Comparison of ENCODE assay signal across 11 cellular contexts in the genomic region with DNA sequence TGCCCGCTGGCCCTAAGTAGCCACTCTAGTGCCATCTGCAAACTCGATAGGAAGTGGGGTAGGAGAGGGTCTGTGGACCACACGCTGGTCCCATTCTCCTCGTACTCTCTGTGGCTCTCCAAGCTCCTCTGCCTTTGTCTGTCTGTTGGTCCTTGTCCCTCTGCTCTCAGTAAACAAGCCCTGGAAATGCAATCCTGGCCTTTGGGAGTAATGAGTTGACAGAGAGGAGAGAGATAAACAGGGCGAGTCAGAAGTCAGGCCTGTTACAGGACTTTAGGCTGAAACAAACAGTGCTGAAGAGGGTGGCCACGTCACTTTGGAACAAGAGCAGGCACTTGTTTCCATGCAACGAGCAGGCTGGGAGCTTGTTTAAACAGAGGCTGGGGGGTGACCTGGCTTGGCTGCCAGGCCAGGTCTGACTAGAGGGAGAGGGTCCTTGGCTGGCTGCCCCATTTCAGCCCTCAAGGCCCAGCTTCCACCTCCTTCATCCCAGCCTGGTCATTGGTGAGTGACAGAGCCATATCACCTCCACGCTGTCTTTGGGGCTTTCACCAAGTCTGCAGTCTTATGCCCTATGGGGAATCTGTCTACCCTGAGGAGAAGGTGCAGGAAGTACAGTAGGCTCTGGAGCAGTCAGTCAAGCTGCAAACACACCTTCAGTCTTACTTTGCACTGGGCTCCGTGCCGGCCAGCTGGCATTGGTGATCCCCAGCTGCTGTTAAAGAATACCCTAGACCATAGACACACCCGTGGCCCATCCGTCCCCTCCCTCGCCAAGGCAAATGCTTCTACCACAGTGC. TPM values are rescaled to one million over a fixed set of nuclear protein-coding genes. Genes with fewer than 3 reads are reported as not detected.
DNase-seq lines count a peak whose midpoint lies in the region; ATAC-seq, FAIRE-seq and TF ChIP-seq lines count a peak whose summit lies in the region.
"Had no signal": no experiment of that assay in that cellular context is flagged by ENCODE, and none has a peak within 500 bp of the region (broad histone marks: within the 10 kb centered on the region; RNA-seq: fewer than 3 reads in every experiment).

No MANE protein-coding gene starts in this region.

- no peaks in the 10 kb centered on the region for H3K27me3 ChIP-seq in H1 (replicated peaks in 1 of 4; ENCODE audit: control insufficient read depth in 3 of 4, extremely low read depth in 1 of 4, insufficient read depth in 3 of 4, low read length in 3 of 4)
- no peaks in the 10 kb centered on the region for H3K27me3 ChIP-seq in ascending aorta

- peaks cover 25% of the 10 kb centered on the region; the same call in 2 of the 3 replicates for H3K4me1 ChIP-seq in A549
- H3K4me1 ChIP-seq in H1 (replicated peaks in 1 of 4; ENCODE audit: control insufficient read depth in 3 of 4, insufficient read depth in 4 of 4, low read length in 3 of 4) = peaks cover 22 to 42% (median 33%) of the 10 kb centered on the region in 4 experiments
- H3K4me1 ChIP-seq in ascending aorta = peaks cover 0 to 2% of the 10 kb centered on the region in 2 donors

- peak overlapping the region; percentile 81; the same call in 1 of the 2 replicates for H2BK12ac ChIP-seq in H1 (ENCODE audit: low read depth, low read length)

- H3K9me3 Mint-ChIP-seq in mesothelial cell of epicardium = no peaks in the 10 kb centered on the region
- H3K9me3 Mint-ChIP-seq: naive B cell had no signal

- peak overlapping the region in 1 of 2 experiments; percentile 42; a peak in 2 of 6 replicates for H3K27ac ChIP-seq in A549
- H3K27ac ChIP-seq in H1 (ENCODE audit: low read depth, low read length) = no peak overlapping the region
- H3K27ac ChIP-seq in ascending aorta = no peak overlapping the region

- peak overlapping the region; percentile 64; the same call in 1 of the 2 replicates for H3K18ac ChIP-seq in H1 (ENCODE audit: extremely low read depth, low read length)

- no peaks in the 10 kb centered on the region for H4K20me1 ChIP-seq in H1 (replicated peaks in 1 of 2; ENCODE audit: control insufficient read depth in 1 of 2, insufficient read depth in 2 of 2, low read length in 2 of 2)

- H3K23me2 ChIP-seq in H1 (ENCODE audit: low read depth, low read length) = peaks cover 3% of the 10 kb centered on the region; the same call in 1 of the 2 replicates

- peak overlapping the region; percentile 51; the same call in 1 of the 2 replicates for H2BK20ac ChIP-seq in H1 (ENCODE audit: low read length)

- H4K5ac ChIP-seq in H1 (ENCODE audit: insufficient read length, low read depth, low read length) = no peak overlapping the region

- peak overlapping the region; percentile 99; the same call in 1 of the 2 replicates for H2BK15ac ChIP-seq in H1 (ENCODE audit: low read length)

- peak overlapping the region; percentile 54 for H3K27ac Mint-ChIP-seq in mesothelial cell of epicardium

- FAIRE-seq in A549 (lab: Jason Lieb, UNC) = no peak
- FAIRE-seq in H1 (lab: Jason Lieb, UNC) = no peak
- FAIRE-seq: astrocyte had no signal

- no peak overlapping the region for H3K9ac ChIP-seq in H1 (replicated peaks in 1 of 4; ENCODE audit: extremely low read depth in 1 of 4, low read depth in 3 of 4, low read length in 3 of 4)

- H4K8ac ChIP-seq in H1 (ENCODE audit: extremely low read depth, insufficient read depth, low read length) = no peak overlapping the region

- H3K36me3 ChIP-seq in H1 (ENCODE audit: control insufficient read depth in 2 of 4, insufficient read depth in 4 of 4, low read length in 3 of 4) = peaks cover 0 to 5% (median 0%) of the 10 kb centered on the region in 4 experiments; a peak in 2 of 8 replicates
- H3K36me3 ChIP-seq in ascending aorta = peaks cover 16 to 26% of the 10 kb centered on the region in 2 donors

- intact Hi-C loops in ascending aorta (cut with DNase I) = no loop called here

- H2AFZ ChIP-seq in H1 (ENCODE audit: low read length) = no peak overlapping the region

- H3K79me1 ChIP-seq in H1 (ENCODE audit: low read depth, low read length) = no peaks in the 10 kb centered on the region

- H3K23ac ChIP-seq in H1 (ENCODE audit: insufficient read length) = no peak overlapping the region

- H3K4me2 ChIP-seq in A549 (peak overlapping the region; percentile 15; the same call in 1 of the 3 replicates), H1 (ENCODE audit: insufficient read depth in 1 of 2, low read depth in 2 of 2, low read length in 2 of 2) (peak overlapping the region in 1 of 2 experiments; percentile 49; a peak in 2 of 4 replicates)

- WGBS in A549 (ENCODE audit: missing lambda C conversion rate) = 67% methylated on average over 13 of the region's 13 CpGs
- WGBS in H1 (ENCODE audit: extremely low coverage in 1 of 2, insufficient coverage in 1 of 2, insufficient read length in 1 of 2, insufficient replicate concordance in 2 of 2, low coverage in 1 of 2, low lambda C conversion rate in 2 of 2, missing lambda C conversion rate in 1 of 2), 2 experiments = 82% methylated on average over 13 of the region's 13 CpGs; no CpG with 5 or more reads in 1 of the 2 experiments

- peak overlapping the region; percentile 85; the same call in 1 of the 2 replicates for H2AK5ac ChIP-seq in H1 (ENCODE audit: low read depth, low read length)

- H3K4me3 ChIP-seq in A549 (no peak overlapping the region), H1 (ENCODE audit: extremely low read depth in 1 of 4, insufficient read depth in 2 of 4, low read depth in 3 of 4, low read length in 4 of 4) (0 out of 8 replicates have a peak overlapping the region, but pooled peaks of 1 of the 4 experiments have one; percentile 28), ascending aorta (no peak overlapping the region)

- ATAC-seq in A549 = peak in 1 of 2 experiments; percentile 27; a peak in 1 of 6 replicates

- H3K56ac ChIP-seq in H1 (replicated peaks; ENCODE audit: insufficient read length, low read depth, low read length) = no peak overlapping the region

- peak overlapping the region; percentile 63; the same call in 1 of the 2 replicates for H2BK5ac ChIP-seq in H1 (ENCODE audit: low read depth, low read length)

- no peak for TF ChIP-seq RAD21 in A549 (conservative IDR thresholded peaks at IDR 0.05 in 1 of 2, IDR thresholded peaks at IDR 0.05 in 1 of 2)
- no peak for TF ChIP-seq RAD21 in H1 (IDR thresholded peaks at IDR 0.05 in 1 of 2, conservative IDR thresholded peaks at IDR 0.05 in 1 of 2; ENCODE audit: low read depth in 2 of 2, low read length in 2 of 2)

- CTCF ChIA-PET in A549 (lab: Yijun Ruan, JAX) (interaction anchor here (1.0 to 2.4 kb wide), 2 partner anchors 24 to 201 kb away, joined by 3 to 6 read pairs; no protein-coding TSS in a partner anchor), H1 (lab: Charles Lee; ENCODE audit: partially characterized antibody) (interaction anchor here (0.7 to 1.7 kb wide), 8 partner anchors 9 to 115 kb away, joined by 3 to 5 read pairs (median 4); no protein-coding TSS in a partner anchor)

- POLR2A ChIA-PET in A549 (lab: Yijun Ruan, JAX) = no interaction called here
- POLR2A ChIA-PET in H1 (lab: Charles Lee; ENCODE audit: partially characterized antibody) = interaction anchor here (1.2 to 2.7 kb wide), 2 partner anchors 10 to 19 kb away, joined by 3 to 26 read pairs; no protein-coding TSS in a partner anchor

- H3K4me3 Mint-ChIP-seq in mesothelial cell of epicardium = no peak overlapping the region

- TF ChIP-seq CTCF in A549 (IDR thresholded peaks at IDR 0.05) = no peak
- TF ChIP-seq CTCF in H1 (IDR thresholded peaks at IDR 0.05; ENCODE audit: control extremely low read depth in 1 of 3, insufficient read depth in 1 of 3, low read depth in 1 of 3, low read length in 3 of 3) = no peak
- TF ChIP-seq CTCF in mesothelial cell of epicardium (IDR thresholded peaks at IDR 0.05; ENCODE audit: unreplicated experiment) = no peak
- TF ChIP-seq CTCF in ascending aorta (IDR thresholded peaks at IDR 0.05) = no peak

- H3K79me2 ChIP-seq in H1 (ENCODE audit: control insufficient read depth in 1 of 2, insufficient read depth in 2 of 2, low read length in 2 of 2) = peaks cover 0 to 10% of the 10 kb centered on the region in 2 experiments; a peak in 2 of 4 replicates

- H3K4me1 Mint-ChIP-seq in mesothelial cell of epicardium = peaks cover 41% of the 10 kb centered on the region

- TF ChIP-seq POLR2A in A549 (IDR thresholded peaks at IDR 0.05; ENCODE audit: low read length) (no peak), H1 (IDR thresholded peaks at IDR 0.05; ENCODE audit: control extremely low read depth in 1 of 2, low read depth in 2 of 2, low read length in 2 of 2) (no peak)

- TF ChIP-seq EP300 in A549 (IDR thresholded peaks at IDR 0.05) = no peak
- no peak for TF ChIP-seq EP300 in H1 (IDR thresholded peaks at IDR 0.05; ENCODE audit: borderline replicate concordance in 1 of 2, low read depth in 2 of 2, low read length in 2 of 2)

- H3K9me3 ChIP-seq in A549 (no peaks in the 10 kb centered on the region), H1 (ENCODE audit: insufficient read depth in 2 of 2, low read depth in 1 of 2, low read length in 1 of 2) (no peaks in the 10 kb centered on the region), ascending aorta (no peaks in the 10 kb centered on the region)

- H3K4ac ChIP-seq in H1 (replicated peaks; ENCODE audit: insufficient read length, low read depth, low read length) = no peak overlapping the region

- H4K91ac ChIP-seq in H1 (replicated peaks; ENCODE audit: insufficient read length, low read length) = peak overlapping the region; percentile 29

- H3K27me3 Mint-ChIP-seq in mesothelial cell of epicardium (ENCODE audit: low read depth) = no peaks in the 10 kb centered on the region
- H3K27me3 Mint-ChIP-seq: naive B cell had no signal

- no peak overlapping the region for H2BK120ac ChIP-seq in H1 (replicated peaks; ENCODE audit: low read depth, low read length)

- H3K36me3 Mint-ChIP-seq in mesothelial cell of epicardium = peaks cover 21% of the 10 kb centered on the region

- no peak overlapping the region for H3K14ac ChIP-seq in H1 (ENCODE audit: insufficient read length)

- DNase-seq in A549 (ENCODE audit: low read depth in 1 of 2, low spot score in 1 of 2) (peak in 1 of 2 experiments; percentile 12), NCI-H2029 treated with DMSO at 0.1 percent for 48 hours (lab: John Stamatoyannopoulos, UW) (peak; percentile 98), H1 (ENCODE audit: low read depth in 1 of 2, low spot score in 2 of 2) (no peak), mesothelial cell of epicardium (ENCODE audit: low spot score in 2 of 2, unreplicated experiment in 2 of 2) (no peak), NCI-H446 (lab: John Stamatoyannopoulos, UW) (no peak), ascending aorta (ENCODE audit: low spot score in 2 of 2) (no peak), AG20443 (ENCODE audit: low spot score) (no peak), SK-N-DZ (ENCODE audit: low spot score) (no peak)
- DNase-seq: naive B cell, NCI-H524 treated with DMSO at 0.1 percent for 48 hours had no signal

RNA-seq across cellular contexts. Expression of a gene that starts 22.6 kb away (rescaled TPM):
- polyA plus RNA-seq in A549 (2011; rRNA removed) (2.6 and 3.2 TPM in 2 replicates), A549 (2017; fragmentation: RNase III; extraction: RNeasy Plus Mini Kit Qiagen cat#74134 plus additional on column Dnase treatment) (12.5 to 14.5 TPM (median 14.2 TPM) in 3 replicates), H1 (2011; rRNA removed) (4.8 and 6.7 TPM in 2 replicates)
- 8.7 and 13.3 TPM in 2 replicates for polyA plus RNA-seq in A549 (2012; cell fraction: cytosol; rRNA removed)
- polyA plus RNA-seq in A549 (2012; cell fraction: nucleus; rRNA removed) = 12.8 and 21.3 TPM in 2 replicates
- polyA minus RNA-seq in A549 (2011; rRNA and poly(A)+ RNA removed) = 4.1 and 5.5 TPM in 2 replicates
- total RNA-seq in H1 (2021; fragmentation: NEBNext Ultra II Directional; extraction: Animal tissue kit (Norgen Biotek cat#: 25700)) = 13.3 and 14.7 TPM in 2 replicates
- 2.2 TPM for polyA plus RNA-seq in H1 (2011; cell fraction: cytosol; rRNA removed)
- polyA plus RNA-seq in H1 (2011; cell fraction: nucleus; rRNA removed) = 8.8 TPM
- 9.6 to 20.8 TPM (median 19.1 TPM) in 4 replicates for polyA plus RNA-seq in H1 (2012, experiment 1 of 2)
- 13.4 TPM for polyA plus RNA-seq in H1 (2012, experiment 2 of 2)
- 5.1 TPM for polyA plus RNA-seq in H1 (2013, experiment 1 of 2)
- 5.1 TPM for polyA plus RNA-seq in H1 (2013, experiment 2 of 2)
- polyA minus RNA-seq in H1 (2011; rRNA and poly(A)+ RNA removed) = 2.0 and 2.4 TPM in 2 replicates
- polyA minus RNA-seq in H1 (2011; cell fraction: cytosol; rRNA and poly(A)+ RNA removed) = 9.3 TPM
- polyA minus RNA-seq in H1 (2011; cell fraction: nucleus; rRNA and poly(A)+ RNA removed) = 5.1 TPM
- total RNA-seq in mesothelial cell of epicardium (85.1 to 91.0 TPM (median 87.9 TPM) in 3 replicates), ascending aorta (19.5 TPM)
- 5.3 and 8.4 TPM in 2 replicates for polyA plus RNA-seq in SK-N-DZ (2014; cell fraction: cytosol; rRNA removed)
- polyA plus RNA-seq in SK-N-DZ (2014; cell fraction: nucleus; rRNA removed) = 2.2 and 3.9 TPM in 2 replicates
